Comparison of ENCODE assay signal across 9 cellular contexts in genomic region chrX:45322382-45322781, GRCh38.
A peak's percentile ranks its signal among the peaks of the same experiment; 100 is the strongest.
DNase-seq lines count a peak whose midpoint lies in the region; ATAC-seq, FAIRE-seq and TF ChIP-seq lines count a peak whose summit lies in the region.
"Had no signal": no experiment of that assay in that cellular context is flagged by ENCODE, and none has a peak within 500 bp of the region (broad histone marks: within the 10 kb centered on the region; RNA-seq: fewer than 3 reads in every experiment).

No MANE protein-coding gene starts in this region.

- no peak overlapping the region for H2AFZ ChIP-seq in GM12878 (ENCODE audit: control insufficient read depth, low read depth, low read length)

- H3K27ac ChIP-seq in GM12878 (ENCODE audit: control insufficient read depth, insufficient read depth) (no peak overlapping the region), tibial artery (no peak overlapping the region)

- TF ChIP-seq RAD21 in GM12878 (IDR thresholded peaks at IDR 0.05; ENCODE audit: insufficient read depth, low read depth, low read length): peak; percentile 36; the same call in 1 of the 2 replicates

- FAIRE-seq in GM12878 (lab: Jason Lieb, UNC) (no peak), islet of Langerhans (lab: Jason Lieb, UNC) (peak; percentile 62)

- H3K9me3 ChIP-seq in GM12878 (replicated peaks; ENCODE audit: control insufficient read depth, insufficient read depth, low read length) (no peaks in the 10 kb centered on the region), tibial artery (no peaks in the 10 kb centered on the region)

- H3K27me3 ChIP-seq in GM12878 (replicated peaks in 1 of 2; ENCODE audit: control insufficient read depth in 2 of 2, insufficient read depth in 2 of 2, low read length in 1 of 2) (no peaks in the 10 kb centered on the region), tibial artery (no peaks in the 10 kb centered on the region)

- SMC1A ChIA-PET in GM12878 (lab: Charles Lee; ENCODE audit: uncharacterized antibody, unreplicated experiment): interaction anchor here (1.4 kb wide), 1 partner anchor 13 kb away, joined by 3 read pairs; no protein-coding TSS in a partner anchor

- CTCF ChIA-PET in GM12878 (lab: Yijun Ruan, JAX): interaction anchor here (0.6 to 1.7 kb wide), 3 partner anchors 29 to 1086 kb away, joined by 3 to 6 read pairs (median 4); no protein-coding TSS in a partner anchor

- no peak for TF ChIP-seq POLR2A in GM12878 (IDR thresholded peaks at IDR 0.05; ENCODE audit: low read depth, low read length)

- no peak overlapping the region for H3K9ac ChIP-seq in GM12878 (ENCODE audit: control insufficient read depth, insufficient read depth, low read length)

- no TSS peak for BruUV-seq in GM12878 (replicated peaks; lab: Mats Ljungman, UMichigan)

- peak; percentile 49 for TF ChIP-seq CTCF in LNCAP (IDR thresholded peaks at IDR 0.05)
- peak in 2 of 3 experiments; percentile 25 to 31; a peak in 2 of 6 replicates for TF ChIP-seq CTCF in GM12878 (IDR thresholded peaks at IDR 0.05 in 2 of 3, conservative IDR thresholded peaks at IDR 0.05 in 1 of 3; ENCODE audit: control insufficient read depth in 2 of 3, extremely low read depth in 1 of 3, insufficient read depth in 1 of 3, low read depth in 3 of 3, low read length in 3 of 3)
- TF ChIP-seq CTCF in tibial artery (IDR thresholded peaks at IDR 0.05): peak; percentile 43 to 45

- RAD21 ChIA-PET in GM12878 (lab: Charles Lee; ENCODE audit: unreplicated experiment): no interaction called here

- H4K20me1 ChIP-seq in GM12878 (ENCODE audit: control insufficient read depth, insufficient read depth): no peaks in the 10 kb centered on the region

- POLR2A ChIA-PET in GM12878 (lab: Charles Lee): no interaction called here

- 3% methylated on average over 2 of the region's 2 CpGs for WGBS in GM12878 (ENCODE audit: insufficient coverage, insufficient replicate concordance, low lambda C conversion rate, missing lambda C conversion rate)

- DNase-seq in EL: peak; percentile 82
- DNase-seq in GM12878 (ENCODE audit: low read depth, low spot score): no peak
- peak; percentile 20 to 42 for DNase-seq in tibial artery
- no peak for DNase-seq in NCI-H146 (lab: John Stamatoyannopoulos, UW)

- H3K4me3 ChIP-seq in GM12878 (no peak overlapping the region), tibial artery (no peak overlapping the region)

- H3K4me2 ChIP-seq in GM12878 (ENCODE audit: control insufficient read depth, insufficient read depth): no peak overlapping the region

- H3K79me2 ChIP-seq in GM12878 (ENCODE audit: control insufficient read depth, insufficient read depth, low read length): no peaks in the 10 kb centered on the region

- ATAC-seq in GM12878: no peak
- no peak for ATAC-seq in HG03460 (IDR thresholded peaks at IDR 0.05; ENCODE audit: unreplicated experiment)
- no peak for ATAC-seq in HG02973 (IDR thresholded peaks at IDR 0.05; ENCODE audit: unreplicated experiment)
- ATAC-seq: naive thymus-derived CD4-positive, alpha-beta T cell had no signal

- TF ChIP-seq EP300 in GM12878 (IDR thresholded peaks at IDR 0.05; ENCODE audit: borderline replicate concordance in 1 of 2, control insufficient read depth in 1 of 2, low read depth in 2 of 2, low read length in 2 of 2): no peak

- no peaks in the 10 kb centered on the region for H3K36me3 ChIP-seq in GM12878 (ENCODE audit: control insufficient read depth in 2 of 2, insufficient read depth in 2 of 2, low read length in 1 of 2)
- H3K36me3 ChIP-seq in tibial artery: no peaks in the 10 kb centered on the region

- intact Hi-C loops in GM12878 (cut with micrococcal nuclease; ENCODE audit: unreplicated experiment) (no loop called here), tibial artery (cut with DNase I; ENCODE audit: low total_unique reads) (loop anchor here (10.0 kb wide), 1 partner anchor 1082 kb away; no protein-coding TSS in a partner anchor)

- H3K4me1 ChIP-seq in GM12878 (ENCODE audit: control insufficient read depth, insufficient read depth, low read length): no peaks in the 10 kb centered on the region
- H3K4me1 ChIP-seq in tibial artery: no peaks in the 10 kb centered on the region

- in situ Hi-C loops in GM12878 (cut with MboI): no loop called here

TF ChIP-seq in GM12878, 131 proteins besides CTCF, POLR2A, EP300 and RAD21:
- no peak for TF ChIP-seq YY1 (IDR thresholded peaks at IDR 0.05; ENCODE audit: low read depth, low read length)
- no peak for TF ChIP-seq MEF2A (IDR thresholded peaks at IDR 0.05; ENCODE audit: insufficient read depth, low read depth, low read length)
- TF ChIP-seq SPI1 (IDR thresholded peaks at IDR 0.05; ENCODE audit: borderline replicate concordance, insufficient read depth, low read depth, low read length): no peak
- TF ChIP-seq DPF2 (IDR thresholded peaks at IDR 0.05): no peak
- no peak for TF ChIP-seq MYB (IDR thresholded peaks at IDR 0.05; ENCODE audit: borderline replicate concordance, low read depth, low read length)
- no peak for TF ChIP-seq USF2 (IDR thresholded peaks at IDR 0.05; ENCODE audit: borderline replicate concordance, low read depth, low read length)
- TF ChIP-seq RUNX3 (IDR thresholded peaks at IDR 0.05; ENCODE audit: low read length): no peak
- no peak for TF ChIP-seq CHD2 (IDR thresholded peaks at IDR 0.05; ENCODE audit: borderline replicate concordance, low read depth, low read length)
- no peak for TF ChIP-seq NR2F1 (conservative IDR thresholded peaks at IDR 0.05)
- no peak for TF ChIP-seq HDAC2 (IDR thresholded peaks at IDR 0.05)
- TF ChIP-seq BACH1 (IDR thresholded peaks at IDR 0.05; ENCODE audit: borderline replicate concordance): no peak
- no peak for TF ChIP-seq IKZF2 (IDR thresholded peaks at IDR 0.05)

Comparison
In these comparisons a context has a peak if more than half of its experiments do, and no peak if none do; other contexts are left out.
1. DNase-seq: peak in EL (single experiment) and tibial artery (2 of 2); none in GM12878 (single experiment) and NCI-H146 (single experiment).
2. Peak in every context shown above with its lines, with median percentiles within 50 percentile points of each other: CTCF ChIP-seq.